Comparison of ENCODE assay signal across 8 cellular contexts in genomic region chr4:41258783-41259182, GRCh38. TPM values are rescaled to one million over a fixed set of nuclear protein-coding genes. Genes with fewer than 3 reads are reported as not detected.
DNase-seq lines count a peak whose midpoint lies in the region; ATAC-seq and TF ChIP-seq lines count a peak whose summit lies in the region.

No MANE protein-coding gene starts in this region.

- peaks cover 6% of the 10 kb centered on the region for H3K4me1 Mint-ChIP-seq in activated CD4-positive, alpha-beta T cell treated with anti-CD3 and anti-CD28 coated beads for 36 hours
- H3K4me1 Mint-ChIP-seq in activated CD4-positive, alpha-beta T cell treated with anti-CD3 and anti-CD28 coated beads, Interleukin-2, amount 10 ng/mL, durations not matched to agents 7 days and 5 days: peaks cover 16% of the 10 kb centered on the region
- H3K4me1 Mint-ChIP-seq in CD4-positive, alpha-beta T cell (ENCODE audit: low read depth): peaks cover 19% of the 10 kb centered on the region

- no peaks in the 10 kb centered on the region for H3K9me3 ChIP-seq in lower lobe of right lung
- H3K9me3 ChIP-seq in CD4-positive, alpha-beta T cell (ENCODE audit: control insufficient read depth, low read length): no peaks in the 10 kb centered on the region

- H3K9me3 Mint-ChIP-seq in activated CD4-positive, alpha-beta T cell treated with anti-CD3 and anti-CD28 coated beads for 36 hours (ENCODE audit: low read depth): no peaks in the 10 kb centered on the region
- H3K9me3 Mint-ChIP-seq in activated CD4-positive, alpha-beta T cell treated with anti-CD3 and anti-CD28 coated beads, Interleukin-2, amount 10 ng/mL, durations not matched to agents 7 days and 5 days: no peaks in the 10 kb centered on the region
- H3K9me3 Mint-ChIP-seq in CD4-positive, alpha-beta T cell: no peaks in the 10 kb centered on the region

- no peak overlapping the region for H3K27ac ChIP-seq in lower lobe of right lung
- no peak overlapping the region for H3K27ac ChIP-seq in CD4-positive, alpha-beta T cell (ENCODE audit: low read depth, low read length)

- DNase-seq in activated CD4-positive, alpha-beta T cell treated with anti-CD3 and anti-CD28 coated beads for 36 hours: peak; percentile 10
- no peak for DNase-seq in activated CD4-positive, alpha-beta T cell treated with anti-CD3 and anti-CD28 coated beads, Interleukin-2, amount 10 ng/mL, durations not matched to agents 7 days and 5 days
- peak; percentile 63 for DNase-seq in NCI-H2196 treated with DMSO at 0.1 percent for 48 hours (lab: John Stamatoyannopoulos, UW; ENCODE audit: unreplicated experiment)
- peak; percentile 33 for DNase-seq in cerebellum (ENCODE audit: low spot score)
- DNase-seq in lower lobe of right lung: no peak
- no peak for DNase-seq in CD4-positive, alpha-beta T cell

- TF ChIP-seq CTCF in lower lobe of right lung (IDR thresholded peaks at IDR 0.05): peak; percentile 32
- no peak for TF ChIP-seq CTCF in CD4-positive, alpha-beta T cell (IDR thresholded peaks at IDR 0.05)

- no peak for ATAC-seq in activated CD4-positive, alpha-beta T cell treated with anti-CD3 and anti-CD28 coated beads for 36 hours
- ATAC-seq in lower lobe of right lung: peak in 1 of 2 donors; percentile 56
- ATAC-seq in CD4-positive, alpha-beta T cell (ENCODE audit: poor library complexity): no peak
- ATAC-seq in GM18498 (IDR thresholded peaks at IDR 0.05; ENCODE audit: unreplicated experiment): no peak
- ATAC-seq in GM19463 (IDR thresholded peaks at IDR 0.05; ENCODE audit: unreplicated experiment): no peak

- H3K36me3 ChIP-seq in lower lobe of right lung: no peaks in the 10 kb centered on the region

- no peak overlapping the region for H3K27ac Mint-ChIP-seq in activated CD4-positive, alpha-beta T cell treated with anti-CD3 and anti-CD28 coated beads for 36 hours
- H3K27ac Mint-ChIP-seq in activated CD4-positive, alpha-beta T cell treated with anti-CD3 and anti-CD28 coated beads, Interleukin-2, amount 10 ng/mL, durations not matched to agents 7 days and 5 days: no peak overlapping the region
- H3K27ac Mint-ChIP-seq in CD4-positive, alpha-beta T cell: no peak overlapping the region

- H3K4me3 ChIP-seq in lower lobe of right lung: no peak overlapping the region

- H3K36me3 Mint-ChIP-seq in activated CD4-positive, alpha-beta T cell treated with anti-CD3 and anti-CD28 coated beads for 36 hours (ENCODE audit: low read depth): no peaks in the 10 kb centered on the region
- peaks cover 1% of the 10 kb centered on the region for H3K36me3 Mint-ChIP-seq in activated CD4-positive, alpha-beta T cell treated with anti-CD3 and anti-CD28 coated beads, Interleukin-2, amount 10 ng/mL, durations not matched to agents 7 days and 5 days (ENCODE audit: low read depth)
- no peaks in the 10 kb centered on the region for H3K36me3 Mint-ChIP-seq in CD4-positive, alpha-beta T cell (ENCODE audit: low read depth)

- POLR2A ChIA-PET in activated CD4-positive, alpha-beta T cell treated with anti-CD3 and anti-CD28 coated beads for 36 hours (lab: Charles Lee): no interaction called here
- POLR2A ChIA-PET in activated CD4-positive, alpha-beta T cell treated with anti-CD3 and anti-CD28 coated beads, Interleukin-2, amount 10 ng/mL, durations not matched to agents 7 days and 5 days (lab: Charles Lee): no interaction called here
- POLR2A ChIA-PET in CD4-positive, alpha-beta T cell (lab: Charles Lee): no interaction called here

- intact Hi-C loops in activated CD4-positive, alpha-beta T cell treated with anti-CD3 and anti-CD28 coated beads for 36 hours (cut with DNase I, micrococcal nuclease): no loop called here
- intact Hi-C loops in lower lobe of right lung (cut with DNase I): no loop called here
- intact Hi-C loops in CD4-positive, alpha-beta T cell (cut with DNase I, micrococcal nuclease): no loop called here

- H3K4me1 ChIP-seq in lower lobe of right lung: peaks cover 16% of the 10 kb centered on the region

- CTCF ChIA-PET in activated CD4-positive, alpha-beta T cell treated with anti-CD3 and anti-CD28 coated beads for 36 hours (lab: Charles Lee): interaction anchor here (0.6 to 2.5 kb wide), 6 partner anchors 22 to 162 kb away, joined by 3 to 14 read pairs (median 4); no protein-coding TSS in a partner anchor
- CTCF ChIA-PET in activated CD4-positive, alpha-beta T cell treated with anti-CD3 and anti-CD28 coated beads, Interleukin-2, amount 10 ng/mL, durations not matched to agents 7 days and 5 days (lab: Charles Lee): interaction anchor here (0.6 kb wide), 2 partner anchors 11 to 409 kb away, joined by 3 read pairs; no protein-coding TSS in a partner anchor
- CTCF ChIA-PET in CD4-positive, alpha-beta T cell (lab: Charles Lee): no interaction called here

- H3K27me3 Mint-ChIP-seq in activated CD4-positive, alpha-beta T cell treated with anti-CD3 and anti-CD28 coated beads for 36 hours: peaks cover 43% of the 10 kb centered on the region
- peaks cover 48% of the 10 kb centered on the region for H3K27me3 Mint-ChIP-seq in activated CD4-positive, alpha-beta T cell treated with anti-CD3 and anti-CD28 coated beads, Interleukin-2, amount 10 ng/mL, durations not matched to agents 7 days and 5 days
- H3K27me3 Mint-ChIP-seq in CD4-positive, alpha-beta T cell: peaks cover 69% of the 10 kb centered on the region

- peaks cover 45% of the 10 kb centered on the region for H3K27me3 ChIP-seq in lower lobe of right lung (ENCODE audit: low read depth)
- peaks cover 55% of the 10 kb centered on the region for H3K27me3 ChIP-seq in CD4-positive, alpha-beta T cell (ENCODE audit: control insufficient read depth, insufficient read depth, low read length)

- no peak overlapping the region for H3K4me3 Mint-ChIP-seq in activated CD4-positive, alpha-beta T cell treated with anti-CD3 and anti-CD28 coated beads for 36 hours
- no peak overlapping the region for H3K4me3 Mint-ChIP-seq in activated CD4-positive, alpha-beta T cell treated with anti-CD3 and anti-CD28 coated beads, Interleukin-2, amount 10 ng/mL, durations not matched to agents 7 days and 5 days
- H3K4me3 Mint-ChIP-seq in CD4-positive, alpha-beta T cell: no peak overlapping the region

RNA-seq across cellular contexts. Expression of gene UCHL1, which starts 2.1 kb away (rescaled TPM):
- total RNA-seq in activated CD4-positive, alpha-beta T cell treated with anti-CD3 and anti-CD28 coated beads for 36 hours: 1 to 10 TPM; 1.5 to 1.7 TPM
- not detected for total RNA-seq in activated CD4-positive, alpha-beta T cell treated with anti-CD3 and anti-CD28 coated beads, Interleukin-2, amount 10 ng/mL, durations not matched to agents 7 days and 5 days
- total RNA-seq in cerebellum (554 TPM), lower lobe of right lung (8.4 TPM)
- not detected for total RNA-seq in CD4-positive, alpha-beta T cell

RNA-seq across cellular contexts. Expression of gene APBB2, which starts 44.4 kb away (rescaled TPM):
- total RNA-seq in activated CD4-positive, alpha-beta T cell treated with anti-CD3 and anti-CD28 coated beads for 36 hours: 1 to 10 TPM; 1.3 to 1.5 TPM
- total RNA-seq in activated CD4-positive, alpha-beta T cell treated with anti-CD3 and anti-CD28 coated beads, Interleukin-2, amount 10 ng/mL, durations not matched to agents 7 days and 5 days: under 1 TPM; 0.45 to 0.62 TPM
- 105 TPM for total RNA-seq in cerebellum
- total RNA-seq in lower lobe of right lung: 59.3 TPM
- total RNA-seq in CD4-positive, alpha-beta T cell: under 1 TPM in 1 of 2 experiments, not detected in 1; 0.22 TPM

Comparison
In these comparisons a context has a peak if more than half of its experiments do, and no peak if none do; other contexts are left out.
1. DNase-seq: peak in activated CD4-positive, alpha-beta T cell treated with anti-CD3 and anti-CD28 coated beads for 36 hours (single experiment), NCI-H2196 treated with DMSO at 0.1 percent for 48 hours (single experiment) and cerebellum (single experiment); none in activated CD4-positive, alpha-beta T cell treated with anti-CD3 and anti-CD28 coated beads, Interleukin-2, amount 10 ng/mL, durations not matched to agents 7 days and 5 days (single experiment), lower lobe of right lung (single experiment) and CD4-positive, alpha-beta T cell (0 of 10).
2. RNA of gene UCHL1, which starts 2.1 kb away (total RNA-seq): 554 TPM in cerebellum (single experiment); 8.4 TPM in lower lobe of right lung (single experiment), 1.5 to 1.7 TPM in activated CD4-positive, alpha-beta T cell treated with anti-CD3 and anti-CD28 coated beads for 36 hours, not detected in activated CD4-positive, alpha-beta T cell treated with anti-CD3 and anti-CD28 coated beads, Interleukin-2, amount 10 ng/mL, durations not matched to agents 7 days and 5 days and not detected in CD4-positive, alpha-beta T cell; every median in the first group is over 10 times any median in the second.
3. RNA of gene APBB2, which starts 44.4 kb away (total RNA-seq): 105 TPM in cerebellum (single experiment) and 59.3 TPM in lower lobe of right lung (single experiment); 1.3 to 1.5 TPM in activated CD4-positive, alpha-beta T cell treated with anti-CD3 and anti-CD28 coated beads for 36 hours, 0.45 to 0.62 TPM in activated CD4-positive, alpha-beta T cell treated with anti-CD3 and anti-CD28 coated beads, Interleukin-2, amount 10 ng/mL, durations not matched to agents 7 days and 5 days and 0.22 TPM in CD4-positive, alpha-beta T cell; every median in the first group is over 10 times any median in the second.